ENCODE assay signal across 12 cellular contexts in the genomic region with DNA sequence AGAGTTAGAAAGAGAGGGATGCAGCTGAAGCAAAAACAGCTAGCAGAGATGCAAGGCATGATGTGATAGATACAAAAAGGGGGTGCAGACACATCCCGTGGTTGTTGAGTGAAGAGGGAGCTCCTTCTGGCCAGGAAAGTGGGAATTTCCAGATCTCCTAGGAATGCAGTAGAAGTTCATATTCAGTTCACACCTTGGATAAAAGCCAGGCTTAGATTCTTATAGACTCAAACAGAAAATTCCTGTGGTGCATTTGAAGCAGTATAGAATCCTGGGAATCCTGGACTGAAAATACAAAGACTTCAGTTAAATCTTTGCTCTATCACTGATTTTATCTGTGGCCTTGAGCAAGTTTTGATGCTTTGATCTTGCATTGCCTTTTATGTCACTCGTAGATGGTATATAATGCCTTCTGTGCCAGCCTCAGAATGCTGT. TPM values are rescaled to one million over a fixed set of nuclear protein-coding genes. Genes with fewer than 3 reads are reported as not detected.
DNase-seq lines count a peak whose midpoint lies in the region; ATAC-seq and TF ChIP-seq lines count a peak whose summit lies in the region.
"Had no signal": no experiment of that assay in that cellular context is flagged by ENCODE, and none has a peak within 500 bp of the region (broad histone marks: within the 10 kb centered on the region; RNA-seq: fewer than 3 reads in every experiment).

No MANE protein-coding gene starts in this region.

- H3K9ac ChIP-seq in smooth muscle cell (ENCODE audit: low read depth) = peak overlapping the region; percentile 33

- ATAC-seq in Right ventricle myocardium superior (ENCODE audit: poor library complexity) (no peak), SK-N-SH treated with all-trans-retinoic acid at 6 μM for 48 hours (peak; percentile 87), GM19035 (IDR thresholded peaks at IDR 0.05; ENCODE audit: unreplicated experiment) (no peak)
- ATAC-seq: activated CD8-positive, alpha-beta memory T cell treated with anti-CD3 and anti-CD28 coated beads, Interleukin-2, amount 10 ng/mL, durations not matched to agents 7 days and 5 days; esophagus mucosa had no signal

- H3K79me2 ChIP-seq in smooth muscle cell (ENCODE audit: low read depth) = peaks cover 10% of the 10 kb centered on the region

- no peaks in the 10 kb centered on the region for H3K9me3 ChIP-seq in cardiac muscle cell (ENCODE audit: low read depth)
- no peaks in the 10 kb centered on the region for H3K9me3 ChIP-seq in smooth muscle cell (replicated peaks; ENCODE audit: low read depth)
- H3K9me3 ChIP-seq: left ventricle myocardium inferior had no signal

- H3K27ac ChIP-seq in cardiac muscle cell (peak overlapping the region; percentile 22), smooth muscle cell (ENCODE audit: low read depth) (peak overlapping the region; percentile 83)
- H3K27ac ChIP-seq: left ventricle myocardium inferior had no signal

- DNase-seq in cardiac muscle cell (ENCODE audit: low read depth in 1 of 2, low spot score in 1 of 2) (peak in 1 of 2 donors; percentile 90), Right ventricle myocardium superior (no peak), fibroblast of the aortic adventitia (ENCODE audit: low read depth) (peak; percentile 94), smooth muscle cell (lab: John Stamatoyannopoulos, UW; ENCODE audit: unreplicated experiment) (no peak), NCI-H1105 (lab: John Stamatoyannopoulos, UW) (no peak)
- DNase-seq in stimulated activated CD8-positive, alpha-beta memory T cell treated with anti-CD3 and anti-CD28 coated beads, Interleukin-4, amount 100 ng/mL, for 48 hours = no peak
- DNase-seq: activated CD8-positive, alpha-beta memory T cell treated with anti-CD3 and anti-CD28 coated beads, Interleukin-2, amount 10 ng/mL, durations not matched to agents 7 days and 5 days; left ventricle myocardium inferior; NCI-H2081 had no signal

- 28% methylated on average over 2 of the region's 2 CpGs for WGBS in smooth muscle cell (ENCODE audit: low lambda C conversion rate)

- H3F3A ChIP-seq in smooth muscle cell (ENCODE audit: low read depth) = peaks cover 19% of the 10 kb centered on the region

- intact Hi-C loops in Right ventricle myocardium superior (cut with DNase I) = no loop called here

- H3K4me3 ChIP-seq in cardiac muscle cell (no peak overlapping the region), fibroblast of the aortic adventitia (ENCODE audit: low read depth, low read length) (no peak overlapping the region), smooth muscle cell (no peak overlapping the region)
- H3K4me3 ChIP-seq: left ventricle myocardium inferior had no signal

- H3K4me2 ChIP-seq in smooth muscle cell = peak overlapping the region; percentile 52

- H3K27me3 ChIP-seq in cardiac muscle cell = no peaks in the 10 kb centered on the region
- no peaks in the 10 kb centered on the region for H3K27me3 ChIP-seq in smooth muscle cell (ENCODE audit: low read depth)

- H2AFZ ChIP-seq in smooth muscle cell (ENCODE audit: low read depth) = no peak overlapping the region

- peaks cover 67% of the 10 kb centered on the region for H3K4me1 ChIP-seq in cardiac muscle cell (ENCODE audit: low read depth)
- H3K4me1 ChIP-seq in smooth muscle cell (ENCODE audit: low read depth) = peaks cover 16% of the 10 kb centered on the region

- TF ChIP-seq CTCF in cardiac muscle cell (IDR thresholded peaks at IDR 0.05; ENCODE audit: low read depth, low read length) (no peak), fibroblast of the aortic adventitia (IDR thresholded peaks at IDR 0.05; ENCODE audit: insufficient read depth, low read length) (no peak), smooth muscle cell (IDR thresholded peaks at IDR 0.05; ENCODE audit: borderline replicate concordance, insufficient read depth, poor library complexity, severe bottlenecking) (no peak)

- H3K36me3 ChIP-seq in cardiac muscle cell (peaks cover 10% of the 10 kb centered on the region), smooth muscle cell (ENCODE audit: low read depth) (peaks cover 6% of the 10 kb centered on the region)

- no peaks in the 10 kb centered on the region for H4K20me1 ChIP-seq in smooth muscle cell (ENCODE audit: low read depth)

TF ChIP-seq in SK-N-SH treated with all-trans-retinoic acid at 6 μM for 48 hours, 23 proteins besides CTCF, POLR2A, EP300 and RAD21:
- TF ChIP-seq ZC3H10 (CRISPR knock-in tag; IDR thresholded peaks at IDR 0.05) = 0 out of 2 replicates have a peak, but pooled peaks have one; percentile 11
- TF ChIP-seq ISL1 (CRISPR knock-in tag; IDR thresholded peaks at IDR 0.05) = 0 out of 2 replicates have a peak, but pooled peaks have one; percentile 23
- TF ChIP-seq BACH2 (CRISPR knock-in tag; IDR thresholded peaks at IDR 0.05; ENCODE audit: borderline replicate concordance) = no peak
- no peak for TF ChIP-seq ZNF8 (CRISPR knock-in tag; IDR thresholded peaks at IDR 0.05)
- no peak for TF ChIP-seq ESRRG (CRISPR knock-in tag; IDR thresholded peaks at IDR 0.05)
TF ChIP-seq in SK-N-SH treated with all-trans-retinoic acid at 6 μM for 48 hours: peak in this region for 2.

RNA-seq across cellular contexts. Expression of a gene that starts 33.9 kb away (rescaled TPM):
- total RNA-seq in cardiac muscle cell (37.7 and 51.9 TPM in 2 replicates), Right ventricle myocardium superior (11.6 TPM), fibroblast of the aortic adventitia (ENCODE audit: low replicate concordance) (26.3 and 117 TPM in 2 replicates), smooth muscle cell (41.1 and 52.0 TPM in 2 replicates)
- polyA plus RNA-seq in cardiac muscle cell (32.3 and 42.9 TPM in 2 replicates), smooth muscle cell (20.0 and 35.2 TPM in 2 replicates)

RNA-seq across cellular contexts. Expression of a gene that starts 38.8 kb away (rescaled TPM):
- 145 and 174 TPM in 2 replicates for total RNA-seq in cardiac muscle cell
- polyA plus RNA-seq in cardiac muscle cell = 222 and 264 TPM in 2 replicates
- total RNA-seq in Right ventricle myocardium superior = 142 TPM
- total RNA-seq in fibroblast of the aortic adventitia (ENCODE audit: low replicate concordance) = 3.4 and 23.7 TPM in 2 replicates
- 18.3 and 34.7 TPM in 2 replicates for total RNA-seq in smooth muscle cell
- 34.7 and 48.5 TPM in 2 replicates for polyA plus RNA-seq in smooth muscle cell
